30 cellular contexts compared by ENCODE assay signal in genomic region chr7:97357459-97357858, GRCh38.
"Had no signal": no experiment of that assay in that cellular context is flagged by ENCODE, and none has a peak within 500 bp of the region (broad histone marks: within the 10 kb centered on the region; RNA-seq: fewer than 3 reads in every experiment).

No MANE protein-coding gene starts in this region.

- DNase-seq: activated CD4-positive, alpha-beta memory T cell treated with anti-CD3 and anti-CD28 coated beads, Interleukin-2, amount 10 ng/mL, durations not matched to agents 7 days and 5 days; activated CD4-positive, alpha-beta T cell treated with anti-CD3 and anti-CD28 coated beads for 4 hours; activated CD4-positive, CD25-positive, alpha-beta regulatory T cell treated with anti-CD3 and anti-CD28 coated beads, Interleukin-2, amount 50 U/mL, for 72 hours; activated CD8-positive, alpha-beta memory T cell treated with anti-CD3 and anti-CD28 coated beads for 24 hours; activated CD8-positive, alpha-beta memory T cell treated with anti-CD3 and anti-CD28 coated beads, Interleukin-2, amount 10 ng/mL, durations not matched to agents 7 days and 5 days; activated CD8-positive, alpha-beta memory T cell treated with anti-CD3 and anti-CD28 coated beads, Interleukin-2, amount 50 U/mL, for 48 hours; activated effector memory CD4-positive, alpha-beta T cell treated with Interleukin-2 at 50 U/mL for 16 hours; activated naive CD4-positive, alpha-beta T cell treated with anti-CD3 and anti-CD28 coated beads, Interleukin-2, amount 10 ng/mL, durations not matched to agents 7 days and 5 days; activated naive CD8-positive, alpha-beta T cell treated with anti-CD3 and anti-CD28 coated beads, Interleukin-2, amount 50 U/mL, for 24 hours; activated T-cell treated with anti-CD3 and anti-CD28 coated beads, Interleukin-2, amount 50 U/mL, for 48 hours; anterior cingulate cortex; caudate nucleus; cerebellar nuclear complex; NCI-H1092 treated with DMSO at 0.1 percent for 48 hours; NCI-H1417; NCI-H146; NCI-H187; NCI-H2029 treated with DMSO at 0.1 percent for 48 hours; NCI-H2107; NCI-H2171; NCI-H446; NCI-H510A treated with DMSO at 0.1 percent for 48 hours; NCI-H69; NCI-H82; PC-3; Peyer's patch; RPMI8226; SHP77 treated with DMSO at 0.1 percent for 48 hours; SK-N-SH had no signal

- ATAC-seq: activated CD8-positive, alpha-beta memory T cell treated with anti-CD3 and anti-CD28 coated beads, Interleukin-2, amount 10 ng/mL, durations not matched to agents 7 days and 5 days; activated naive CD8-positive, alpha-beta T cell treated with anti-CD3 and anti-CD28 coated beads, Interleukin-2, amount 50 U/mL, for 24 hours; PC-3; WTC11 had no signal
